1 cellular context compared by ENCODE assay signal in genomic region chr7:26029911-26030310, GRCh38.
TF ChIP-seq lines count a peak whose summit lies in the region.

No MANE protein-coding gene starts in this region.

TF ChIP-seq in HepG2, 621 proteins besides CTCF, POLR2A, EP300 and RAD21 (continued from another document):
- TF ChIP-seq THAP11 (CRISPR knock-in tag; IDR thresholded peaks at IDR 0.05) = no peak
- no peak for TF ChIP-seq BHLHE40 (IDR thresholded peaks at IDR 0.05; ENCODE audit: low read length)
- TF ChIP-seq ZNF432 (CRISPR knock-in tag; IDR thresholded peaks at IDR 0.05; ENCODE audit: borderline replicate concordance) = no peak
- peak; percentile 45; the same call in 1 of the 2 replicates for TF ChIP-seq SOX5 (CRISPR knock-in tag; IDR thresholded peaks at IDR 0.05; ENCODE audit: borderline replicate concordance)
- peak; percentile 44; the same call in 1 of the 2 replicates for TF ChIP-seq NR2F6 (IDR thresholded peaks at IDR 0.05)
- TF ChIP-seq NR2F6 (CRISPR knock-in tag; IDR thresholded peaks at IDR 0.05) = 0 out of 2 replicates have a peak, but pooled peaks have one; percentile 27
- no peak for TF ChIP-seq ZNF782 (CRISPR knock-in tag; IDR thresholded peaks at IDR 0.05; ENCODE audit: borderline replicate concordance)
- TF ChIP-seq REL (CRISPR knock-in tag; conservative IDR thresholded peaks at IDR 0.05) = no peak
- TF ChIP-seq FOXA3 (CRISPR knock-in tag; IDR thresholded peaks at IDR 0.05) = peak; percentile 14; the same call in 1 of the 2 replicates
- TF ChIP-seq HIVEP1 (CRISPR knock-in tag; IDR thresholded peaks at IDR 0.05) = no peak
- peak; percentile 39; the same call in 1 of the 2 replicates for TF ChIP-seq CEBPG (CRISPR knock-in tag; IDR thresholded peaks at IDR 0.05)
- TF ChIP-seq SOX13 (IDR thresholded peaks at IDR 0.05) = no peak
- peak in 1 of 2 experiments; percentile 41; a peak in 1 of 4 replicates for TF ChIP-seq SOX13 (CRISPR knock-in tag; conservative IDR thresholded peaks at IDR 0.05 in 1 of 2, IDR thresholded peaks at IDR 0.05 in 1 of 2)
- no peak for TF ChIP-seq ZNF75D (CRISPR knock-in tag; IDR thresholded peaks at IDR 0.05; ENCODE audit: borderline replicate concordance)
- TF ChIP-seq ZNF704 (CRISPR knock-in tag; IDR thresholded peaks at IDR 0.05; ENCODE audit: borderline replicate concordance) = no peak
- no peak for TF ChIP-seq NPAS2 (CRISPR knock-in tag; IDR thresholded peaks at IDR 0.05; ENCODE audit: borderline replicate concordance)
- no peak for TF ChIP-seq JUNB (CRISPR knock-in tag; IDR thresholded peaks at IDR 0.05; ENCODE audit: borderline replicate concordance)
- no peak for TF ChIP-seq IKZF5 (CRISPR knock-in tag; IDR thresholded peaks at IDR 0.05)
- no peak for TF ChIP-seq ZNF678 (CRISPR knock-in tag; IDR thresholded peaks at IDR 0.05)
- TF ChIP-seq ZSCAN9 (CRISPR knock-in tag; IDR thresholded peaks at IDR 0.05; ENCODE audit: borderline replicate concordance) = no peak
- no peak for TF ChIP-seq DPF2 (CRISPR knock-in tag; IDR thresholded peaks at IDR 0.05; ENCODE audit: borderline replicate concordance, low read depth)
- TF ChIP-seq ZNF615 (CRISPR knock-in tag; IDR thresholded peaks at IDR 0.05; ENCODE audit: borderline replicate concordance) = no peak
- TF ChIP-seq ZNF282 (IDR thresholded peaks at IDR 0.05; ENCODE audit: partially characterized antibody) = no peak
- TF ChIP-seq AFF4 (CRISPR knock-in tag; IDR thresholded peaks at IDR 0.05) = no peak
- no peak for TF ChIP-seq ZNF646 (CRISPR knock-in tag; IDR thresholded peaks at IDR 0.05)
- no peak for TF ChIP-seq MNT (IDR thresholded peaks at IDR 0.05)
- no peak for TF ChIP-seq ZNF451 (CRISPR knock-in tag; IDR thresholded peaks at IDR 0.05)
- no peak for TF ChIP-seq PAF1 (CRISPR knock-in tag; IDR thresholded peaks at IDR 0.05)
- peak; percentile 83 for TF ChIP-seq CEBPB (IDR thresholded peaks at IDR 0.05; ENCODE audit: borderline replicate concordance, low read depth, low read length)
- TF ChIP-seq ZNF691 (CRISPR knock-in tag; IDR thresholded peaks at IDR 0.05; ENCODE audit: borderline replicate concordance, low read depth) = no peak
